Comparison of ENCODE assay signal across 16 cellular contexts in genomic region chr20:32201296-32201976, GRCh38.
DNase-seq lines count a peak whose midpoint lies in the region; ATAC-seq and FAIRE-seq lines count a peak whose summit lies in the region.
"Had no signal": no experiment of that assay in that cellular context is flagged by ENCODE, and none has a peak within 500 bp of the region (broad histone marks: within the 10 kb centered on the region; RNA-seq: fewer than 3 reads in every experiment).

No MANE protein-coding gene starts in this region.

- H3K79me2 ChIP-seq in ACC112 (ENCODE audit: control insufficient read depth, insufficient read depth, low read length, unreplicated experiment) = peaks cover 59% of the 10 kb centered on the region

- no peak for FAIRE-seq in RCC 7860 (lab: Jason Lieb, UNC)
- FAIRE-seq: TTC549 had no signal

- H3K4me1 ChIP-seq in ACC112 (ENCODE audit: control insufficient read depth, insufficient read depth, low read length, unreplicated experiment) = peaks cover 43% of the 10 kb centered on the region
- peaks cover 41% of the 10 kb centered on the region for H3K4me1 ChIP-seq in adipocyte (ENCODE audit: control insufficient read depth, insufficient read depth, low read length)

- H3K27me3 ChIP-seq in ACC112 (ENCODE audit: insufficient read depth, low read length) (no peaks in the 10 kb centered on the region), adipocyte (replicated peaks; ENCODE audit: control insufficient read depth, insufficient read depth, low read length) (no peaks in the 10 kb centered on the region)

- peak overlapping the region; percentile 35; the same call in 1 of the 2 replicates for H3K27ac ChIP-seq in ACC112 (ENCODE audit: low read depth, low read length)

- H3K36me3 ChIP-seq in ACC112 (ENCODE audit: insufficient read depth, low read length) (peaks cover 16% of the 10 kb centered on the region; the same call in 1 of the 2 replicates), adipocyte (ENCODE audit: control insufficient read depth, insufficient read depth, low read length, severe bottlenecking) (peaks cover 45% of the 10 kb centered on the region)

- no peak overlapping the region for H3K9ac ChIP-seq in adipocyte (ENCODE audit: low read length)

- no peak overlapping the region for H2AFZ ChIP-seq in ACC112 (ENCODE audit: low read length, unreplicated experiment)

- no peaks in the 10 kb centered on the region for H3K9me3 ChIP-seq in adipocyte (ENCODE audit: control insufficient read depth, low read length)
- H3K9me3 ChIP-seq: prostate gland had no signal

- H3K4me3 ChIP-seq in ACC112 (ENCODE audit: low read depth, low read length) = no peak overlapping the region
- H3K4me3 ChIP-seq in adipocyte (ENCODE audit: low read length) = peak overlapping the region; percentile 6
- H3K4me3 ChIP-seq: prostate gland had no signal

- DNase-seq in EL (peak; percentile 67), adipocyte (ENCODE audit: low read depth) (peak; percentile 27), kidney tubule cell (ENCODE audit: low spot score) (peak; percentile 51), NCI-H510A (lab: John Stamatoyannopoulos, UW) (no peak), RCC 7860 (ENCODE audit: low spot score) (no peak)
- DNase-seq: activated CD8-positive, alpha-beta memory T cell treated with anti-CD3 and anti-CD28 coated beads, Interleukin-2, amount 50 U/mL, for 4 hours; NCI-H1436 treated with DMSO at 0.1 percent for 48 hours; NCI-H526; SHP77 treated with DMSO at 0.1 percent for 48 hours; stimulated activated CD4-positive, alpha-beta T cell treated with anti-CD3 and anti-CD28 coated beads, Interleukin-4, amount 100 ng/mL, for 24 hours had no signal

- ATAC-seq in HG03439 (IDR thresholded peaks at IDR 0.05; ENCODE audit: unreplicated experiment) (no peak), GM18520 (IDR thresholded peaks at IDR 0.05; ENCODE audit: unreplicated experiment) (no peak)
- ATAC-seq: HCT116 had no signal

Comparison
In these comparisons a context has a peak if more than half of its experiments do, and no peak if none do; other contexts are left out.
1. DNase-seq: peak in EL (single experiment), adipocyte (single experiment) and kidney tubule cell (single experiment); none in NCI-H510A (single experiment) and RCC 7860 (single experiment).